11 cellular contexts compared by ENCODE assay signal in genomic region chr6:31940256-31940664, GRCh38. TPM values are rescaled to one million over a fixed set of nuclear protein-coding genes. Genes with fewer than 3 reads are reported as not detected.
DNase-seq lines count a peak whose midpoint lies in the region; TF ChIP-seq lines count a peak whose summit lies in the region.
"Had no signal": no experiment of that assay in that cellular context is flagged by ENCODE, and none has a peak within 500 bp of the region (broad histone marks: within the 10 kb centered on the region; RNA-seq: fewer than 3 reads in every experiment).

No MANE protein-coding gene starts in this region.

- TF ChIP-seq CTCF in HFF-Myc (IDR thresholded peaks at IDR 0.05; ENCODE audit: low read depth, low read length, missing control alignments): peak; percentile 6
- peak; percentile 27 for TF ChIP-seq CTCF in choroid plexus epithelial cell (conservative IDR thresholded peaks at IDR 0.05; ENCODE audit: low read depth, low read length)

- DNase-seq in A172 (ENCODE audit: low spot score): peak; percentile 52
- peak; percentile 36 for DNase-seq in HFF-Myc (ENCODE audit: extremely low read depth, low read depth)
- peak; percentile 52 for DNase-seq in choroid plexus epithelial cell (ENCODE audit: low read depth)
- no peak for DNase-seq in HK-2 (ENCODE audit: unreplicated experiment)
- no peak for DNase-seq in NCI-H2081 treated with DMSO at 0.1 percent for 48 hours (lab: John Stamatoyannopoulos, UW)
- no peak for DNase-seq in NCI-H510A treated with DMSO at 0.1 percent for 48 hours (lab: John Stamatoyannopoulos, UW)
- DNase-seq: gastrocnemius medialis, NCI-H1694 treated with DMSO at 0.1 percent for 48 hours had no signal

- no peak overlapping the region for H3K4me3 ChIP-seq in HFF-Myc (replicated peaks; ENCODE audit: low read depth, low read length)
- H3K4me3 ChIP-seq in choroid plexus epithelial cell (ENCODE audit: low read depth, low read length): no peak overlapping the region
- H3K4me3 ChIP-seq: gastrocnemius medialis, lung, right atrium auricular region had no signal

RNA-seq across cellular contexts. Expression of gene CFB, which starts 5.6 kb away (rescaled TPM):
- 3.7 and 4.0 TPM in 2 replicates for total RNA-seq in A172 (2014; rRNA removed; shearing (Covaris generic))
- total RNA-seq: B cell had no signal

RNA-seq across cellular contexts. Expression of gene C2, which starts 12.7 kb away (rescaled TPM):
- 0.69 TPM in 1 of 2 replicates, not detected in the other for total RNA-seq in A172 (2014; rRNA removed; shearing (Covaris generic))

RNA-seq across cellular contexts. Expression of gene NELFE, which starts 18.5 kb away (rescaled TPM):
- total RNA-seq in A172 (2014; rRNA removed; shearing (Covaris generic)): 92.1 and 117 TPM in 2 replicates

RNA-seq across cellular contexts. Expression of gene SKIC2, which starts 18.7 kb away (rescaled TPM):
- total RNA-seq in A172 (2014; rRNA removed; shearing (Covaris generic)): 26.0 and 29.9 TPM in 2 replicates

RNA-seq across cellular contexts. Expression of gene DXO, which starts 31.7 kb away (rescaled TPM):
- total RNA-seq in A172 (2014; rRNA removed; shearing (Covaris generic)): 16.4 and 17.9 TPM in 2 replicates

Comparison
In these comparisons a context has a peak if more than half of its experiments do, and no peak if none do; other contexts are left out.
1. DNase-seq: peak in A172 (single experiment), HFF-Myc (single experiment) and choroid plexus epithelial cell (single experiment); none in HK-2 (single experiment), NCI-H2081 treated with DMSO at 0.1 percent for 48 hours (single experiment) and NCI-H510A treated with DMSO at 0.1 percent for 48 hours (single experiment).